ENCODE assay signal across 8 cellular contexts in genomic region chr10:24617771-24618396, GRCh38.
DNase-seq lines count a peak whose midpoint lies in the region; ATAC-seq and TF ChIP-seq lines count a peak whose summit lies in the region.

No MANE protein-coding gene starts in this region.

- DNase-seq in DMS 273 treated with DMSO at 0.1 percent for 48 hours (lab: John Stamatoyannopoulos, UW) (peak; percentile 0), PC-3 (peak; percentile 51), globus pallidus (ENCODE audit: low spot score) (peak; percentile 37), pulmonary artery endothelial cell (ENCODE audit: low read depth, low spot score) (peak; percentile 10), NCI-H1092 treated with DMSO at 0.1 percent for 48 hours (lab: John Stamatoyannopoulos, UW) (no peak)
- peak; percentile 8 for DNase-seq in activated effector memory CD4-positive, alpha-beta T cell treated with Interleukin-2 at 50 U/mL for 16 hours

- peaks cover 6% of the 10 kb centered on the region for H3F3A ChIP-seq in PC-3 (ENCODE audit: low read length, unreplicated experiment)

- POLR2A ChIA-PET in HEK293 (lab: Yijun Ruan, JAX) (no interaction called here), PC-3 (lab: Charles Lee; ENCODE audit: unreplicated experiment) (no interaction called here)

- no TSS peak for BruUV-seq in PC-3 (replicated peaks; lab: Mats Ljungman, UMichigan)

- H3K9me2 ChIP-seq in PC-3 (replicated peaks; ENCODE audit: low read length), result no peaks in the 10 kb centered on the region

- H3K4me2 ChIP-seq in PC-3 (ENCODE audit: low read length), result peak overlapping the region; percentile 70

- TF ChIP-seq CTCF in HEK293 (tag by site-specific recombination; IDR thresholded peaks at IDR 0.05) (peak; percentile 50; the same call in 1 of the 2 replicates), PC-3 (conservative IDR thresholded peaks at IDR 0.05; ENCODE audit: low read depth, low read length) (peak; percentile 89)

- H3K27me3 ChIP-seq in PC-3 (ENCODE audit: low read length), result no peaks in the 10 kb centered on the region

- intact Hi-C loops in PC-3 (cut with micrococcal nuclease), result no loop called here

- H3K9me3 ChIP-seq in HEK293 (ENCODE audit: control insufficient read depth, insufficient read depth, low read depth, low read length) (no peaks in the 10 kb centered on the region), PC-3 (ENCODE audit: low read length) (no peaks in the 10 kb centered on the region)

- no peak for ATAC-seq in PC-3
- no peak for ATAC-seq in GM21619 (IDR thresholded peaks at IDR 0.05; ENCODE audit: unreplicated experiment)

- H3K36me3 ChIP-seq in HEK293 (ENCODE audit: control insufficient read depth in 2 of 2, insufficient read depth in 1 of 2, low read length in 2 of 2) (peaks cover 6 to 20% of the 10 kb centered on the region in 2 experiments; a peak in 2 of 3 replicates), PC-3 (ENCODE audit: low read depth, low read length) (no peaks in the 10 kb centered on the region)

- 0 out of 2 replicates have a peak, but pooled peaks cover 4% of the 10 kb centered on the region for H3K79me2 ChIP-seq in PC-3 (ENCODE audit: low read length)

- H2AFZ ChIP-seq in PC-3 (ENCODE audit: low read length), result no peak overlapping the region

- CTCF ChIA-PET in HEK293 (lab: Yijun Ruan, JAX) (interaction anchor here (0.5 to 2.6 kb wide), 53 partner anchors 8 to 1891 kb away, joined by 3 to 31 read pairs (median 4); partner anchors contain the start of gene ARHGAP21), PC-3 (lab: Charles Lee) (interaction anchor here (0.7 to 1.0 kb wide), 2 partner anchors 55 to 105 kb away, joined by 5 to 6 read pairs; partner anchors contain the start of gene ARHGAP21)

- H3K4me1 ChIP-seq in HEK293 (ENCODE audit: control insufficient read depth, insufficient read depth, low read length) (peaks cover under 1% of the 10 kb centered on the region; the same call in 1 of the 2 replicates), PC-3 (ENCODE audit: insufficient read depth, low read length) (peaks cover 35% of the 10 kb centered on the region)

- H3K27ac ChIP-seq in HEK293 (ENCODE audit: extremely low read depth, low read depth, low read length), result no peak overlapping the region
- peak overlapping the region; percentile 81 for H3K27ac ChIP-seq in PC-3 (ENCODE audit: low read length)

- no peak overlapping the region for H3K4me3 ChIP-seq in HEK293 (ENCODE audit: low read depth, low read length)
- no peak overlapping the region for H3K4me3 ChIP-seq in PC-3 (ENCODE audit: low read length)

- H4K20me1 ChIP-seq in PC-3 (ENCODE audit: low read length), result no peaks in the 10 kb centered on the region; the same call in 1 of the 2 replicates

- no peak overlapping the region for H3K9ac ChIP-seq in PC-3 (ENCODE audit: low read length)

TF ChIP-seq in HEK293, 187 proteins besides CTCF, POLR2A, EP300 and RAD21:
- TF ChIP-seq ZNF654 (tag by site-specific recombination; IDR thresholded peaks at IDR 0.05; ENCODE audit: low read depth) (peak; percentile 17; the same call in 1 of the 2 replicates), ZBTB6 (tag by site-specific recombination; IDR thresholded peaks at IDR 0.05) (peak; percentile 92), ZNF114 (tag by site-specific recombination; IDR thresholded peaks at IDR 0.05) (no peak)
TF ChIP-seq in HEK293: peak in this region for 2.
